Comparison of ENCODE assay signal across 17 cellular contexts in the genomic region with DNA sequence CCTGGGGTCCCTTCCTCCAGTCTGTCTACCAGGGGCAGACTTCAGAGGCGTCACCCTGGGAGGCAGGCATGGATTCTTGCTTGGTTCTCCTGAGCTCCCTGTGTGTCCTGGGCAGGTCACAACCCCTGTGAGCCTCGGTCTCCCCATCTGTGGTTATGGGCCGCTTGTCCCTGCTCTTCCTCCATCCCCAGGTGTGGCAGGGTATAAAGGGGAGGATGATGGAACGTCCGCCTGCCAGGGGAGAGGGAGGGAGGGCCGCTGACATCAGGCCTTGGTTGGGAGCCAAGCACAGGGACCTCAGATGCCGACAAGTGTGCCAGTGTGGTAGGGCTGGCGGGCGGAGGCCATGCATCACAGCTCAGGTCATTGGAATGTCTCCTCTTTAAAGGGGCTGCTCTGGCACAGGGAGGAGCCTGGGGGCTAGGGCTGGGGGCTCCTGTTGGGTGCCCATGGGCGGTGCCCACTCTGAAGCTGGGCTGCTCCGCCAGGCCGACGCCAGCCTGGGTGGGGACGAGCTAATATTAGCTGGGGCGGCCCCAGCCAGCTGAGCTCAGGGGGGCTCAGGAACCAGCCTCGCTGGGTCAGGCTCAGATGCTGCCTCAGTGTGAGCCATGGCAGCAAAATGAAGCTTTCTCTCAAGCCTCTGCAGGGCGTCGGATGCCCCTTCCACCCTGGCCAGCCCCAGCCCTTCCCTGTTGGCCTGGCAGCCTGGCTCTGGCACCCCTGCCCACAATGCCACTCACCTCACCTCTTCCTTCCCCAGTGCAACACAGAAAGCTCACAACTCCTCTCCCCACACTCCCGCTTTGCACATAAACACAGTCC. TPM values are rescaled to one million over a fixed set of nuclear protein-coding genes. Genes with fewer than 3 reads are reported as not detected.
"Had no signal": no experiment of that assay in that cellular context is flagged by ENCODE, and none has a peak within 500 bp of the region (broad histone marks: within the 10 kb centered on the region; RNA-seq: fewer than 3 reads in every experiment).

No MANE protein-coding gene starts in this region.

- H3K9me3 ChIP-seq: ovary, tibial artery had no signal

- DNase-seq: activated CD4-positive, CD25-positive, alpha-beta regulatory T cell treated with anti-CD3 and anti-CD28 coated beads, Interleukin-2, amount 50 U/mL, for 72 hours; activated naive CD4-positive, alpha-beta T cell treated with anti-CD3 and anti-CD28 coated beads, Interleukin-2, amount 10 ng/mL, durations not matched to agents 7 days and 5 days; mesendoderm; stimulated activated CD4-positive, alpha-beta T cell treated with anti-CD3 and anti-CD28 coated beads, Interleukin-4, amount 100 ng/mL, for 1 hour; stimulated activated naive CD4-positive, alpha-beta T cell; T-helper 9 cell had no signal

- FAIRE-seq: astrocyte, colon, endometrium, keratinocyte had no signal

- H3K27ac ChIP-seq: hepatocyte, ovary, tibial artery had no signal

- H3K4me3 ChIP-seq: hepatocyte, ovary, tibial artery had no signal

- H3K27me3 ChIP-seq: hepatocyte, ovary had no signal

- H3K4me1 ChIP-seq: tibial artery had no signal

- H3K36me3 ChIP-seq: ovary, tibial artery had no signal

RNA-seq across cellular contexts. Expression of gene KCNC1, which starts 12.8 kb away (rescaled TPM):
- total RNA-seq: activated T-helper 17 cell treated with anti-CD3 and anti-CD28 coated beads, Interleukin-2, amount 50 U/mL, for 72 hours; liver; subcutaneous adipose tissue had no signal
- polyA plus RNA-seq: keratinocyte had no signal

RNA-seq across cellular contexts. Expression of gene MYOD1, which starts 28.0 kb away (rescaled TPM):
- total RNA-seq: activated T-helper 17 cell treated with anti-CD3 and anti-CD28 coated beads, Interleukin-2, amount 50 U/mL, for 72 hours; astrocyte; hepatocyte; liver; ovary; subcutaneous adipose tissue had no signal
- polyA plus RNA-seq: esophagus, hepatocyte, keratinocyte, liver, ovary had no signal
